12 cellular contexts compared by ENCODE assay signal in the genomic region with DNA sequence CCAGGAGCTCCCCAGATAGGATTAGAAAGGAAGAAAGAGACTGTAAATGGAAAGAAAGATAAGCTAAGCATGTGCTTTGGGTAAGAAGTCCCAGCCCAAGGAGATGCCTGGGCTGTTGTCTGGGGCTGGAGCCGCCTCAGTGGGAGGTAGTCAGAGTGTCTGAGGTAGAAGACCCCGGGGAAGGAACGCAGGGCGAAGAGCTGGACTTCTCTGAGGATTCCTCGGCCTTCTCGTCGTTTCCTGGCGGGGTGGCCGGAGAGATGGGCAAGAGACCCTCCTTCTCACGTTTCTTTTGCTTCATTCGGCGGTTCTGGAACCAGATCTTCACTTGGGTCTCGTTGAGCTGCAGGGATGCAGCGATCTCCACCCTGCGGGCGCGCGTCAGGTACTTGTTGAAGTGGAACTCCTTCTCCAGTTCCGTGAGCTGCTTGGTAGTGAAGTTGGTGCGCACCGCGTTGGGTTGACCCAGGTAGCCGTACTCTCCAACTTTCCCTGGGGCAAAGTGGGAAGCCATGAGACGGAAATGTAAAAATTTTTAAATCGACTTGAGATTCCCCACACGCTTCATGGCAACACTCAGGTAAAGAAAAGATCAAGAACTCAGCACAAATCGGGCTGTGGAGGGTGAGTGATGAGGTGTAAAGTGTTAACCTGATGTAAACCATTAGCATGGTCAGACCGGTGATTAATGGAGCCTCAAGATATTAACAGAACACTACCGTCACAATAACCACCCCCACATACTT. TPM values are rescaled to one million over a fixed set of nuclear protein-coding genes. Genes with fewer than 3 reads are reported as not detected.
A peak's percentile ranks its signal among the peaks of the same experiment; 100 is the strongest.
DNase-seq lines count a peak whose midpoint lies in the region; ATAC-seq and TF ChIP-seq lines count a peak whose summit lies in the region.
"Had no signal": no experiment of that assay in that cellular context is flagged by ENCODE, and none has a peak within 500 bp of the region (broad histone marks: within the 10 kb centered on the region; RNA-seq: fewer than 3 reads in every experiment).

No MANE protein-coding gene starts in this region.

- H3K4me1 Mint-ChIP-seq in activated CD4-positive, alpha-beta memory T cell treated with anti-CD3 and anti-CD28 coated beads, Interleukin-2, amount 10 ng/mL, durations not matched to agents 7 days and 5 days, result peaks cover 20% of the 10 kb centered on the region
- H3K4me1 Mint-ChIP-seq in activated CD4-positive, alpha-beta memory T cell treated with anti-CD3 and anti-CD28 coated beads for 36 hours (ENCODE audit: low read depth), result peaks cover 15% of the 10 kb centered on the region

- POLR2A ChIA-PET in activated CD4-positive, alpha-beta memory T cell treated with anti-CD3 and anti-CD28 coated beads, Interleukin-2, amount 10 ng/mL, durations not matched to agents 7 days and 5 days (lab: Charles Lee), result no interaction called here
- POLR2A ChIA-PET in activated CD4-positive, alpha-beta memory T cell treated with anti-CD3 and anti-CD28 coated beads for 36 hours (lab: Charles Lee), result interaction anchor here (0.8 kb wide), 1 partner anchor 56 kb away, joined by 4 read pairs; no protein-coding TSS in a partner anchor
- POLR2A ChIA-PET in Panc1 (lab: Charles Lee), result interaction anchor here (0.7 to 1.7 kb wide), 2 partner anchors 20 to 230 kb away, joined by 3 to 4 read pairs; a partner anchor contains a TSS

- in situ Hi-C loops in Panc1 (cut with HindIII; ENCODE audit: low pct_unique_long_range_greater_than_20kb, low sequenced_read_pairs), result no loop called here

- H3K9me3 ChIP-seq in Panc1 (ENCODE audit: control insufficient read depth, insufficient read depth, low read depth, low read length), result no peaks in the 10 kb centered on the region
- no peaks in the 10 kb centered on the region for H3K9me3 ChIP-seq in iPS-15b (ENCODE audit: control insufficient read depth, insufficient read depth, low read length)
- no peaks in the 10 kb centered on the region for H3K9me3 ChIP-seq in sigmoid colon
- H3K9me3 ChIP-seq: left ventricle myocardium inferior, thoracic aorta had no signal

- peak overlapping the region; percentile 85 for H3K4me3 Mint-ChIP-seq in activated CD4-positive, alpha-beta memory T cell treated with anti-CD3 and anti-CD28 coated beads, Interleukin-2, amount 10 ng/mL, durations not matched to agents 7 days and 5 days
- H3K4me3 Mint-ChIP-seq in activated CD4-positive, alpha-beta memory T cell treated with anti-CD3 and anti-CD28 coated beads for 36 hours, result no peak overlapping the region

- no peak for ATAC-seq in Panc1
- ATAC-seq in HG03097 (IDR thresholded peaks at IDR 0.05; ENCODE audit: low FRiP score, unreplicated experiment), result no peak

- CTCF ChIA-PET in activated CD4-positive, alpha-beta memory T cell treated with anti-CD3 and anti-CD28 coated beads, Interleukin-2, amount 10 ng/mL, durations not matched to agents 7 days and 5 days (lab: Charles Lee), result interaction anchor here (1.3 kb wide), 1 partner anchor 56 kb away, joined by 4 read pairs; no protein-coding TSS in a partner anchor
- CTCF ChIA-PET in activated CD4-positive, alpha-beta memory T cell treated with anti-CD3 and anti-CD28 coated beads for 36 hours (lab: Charles Lee), result no interaction called here
- CTCF ChIA-PET in Panc1 (lab: Charles Lee), result interaction anchor here (0.6 to 1.1 kb wide), 4 partner anchors 10 to 231 kb away, joined by 3 to 7 read pairs (median 4); no protein-coding TSS in a partner anchor

- H3K27me3 Mint-ChIP-seq in activated CD4-positive, alpha-beta memory T cell treated with anti-CD3 and anti-CD28 coated beads, Interleukin-2, amount 10 ng/mL, durations not matched to agents 7 days and 5 days, result peaks cover 84% of the 10 kb centered on the region
- peaks cover 70% of the 10 kb centered on the region for H3K27me3 Mint-ChIP-seq in activated CD4-positive, alpha-beta memory T cell treated with anti-CD3 and anti-CD28 coated beads for 36 hours

- H3K27ac Mint-ChIP-seq in activated CD4-positive, alpha-beta memory T cell treated with anti-CD3 and anti-CD28 coated beads, Interleukin-2, amount 10 ng/mL, durations not matched to agents 7 days and 5 days, result no peak overlapping the region
- no peak overlapping the region for H3K27ac Mint-ChIP-seq in activated CD4-positive, alpha-beta memory T cell treated with anti-CD3 and anti-CD28 coated beads for 36 hours

- TF ChIP-seq CTCF in Panc1 (IDR thresholded peaks at IDR 0.05), result no peak
- TF ChIP-seq CTCF in sigmoid colon (IDR thresholded peaks at IDR 0.05), result no peak

- intact Hi-C loops in activated CD4-positive, alpha-beta memory T cell treated with anti-CD3 and anti-CD28 coated beads for 36 hours (cut with micrococcal nuclease), result loop anchor here (1.0 to 5.0 kb wide), 3 partner anchors 68 to 1232 kb away; a partner anchor contains a TSS
- intact Hi-C loops in Panc1 (cut with micrococcal nuclease; ENCODE audit: unreplicated experiment), result loop anchor here (10.0 kb wide), 1 partner anchor 60 kb away; no protein-coding TSS in a partner anchor
- intact Hi-C loops in sigmoid colon (cut with DNase I), result loop anchor here (5.0 to 10.0 kb wide), 3 partner anchors 412 to 1230 kb away; a partner anchor contains a TSS

- 68 to 92% methylated on average over 29 of the region's 29 CpGs for WGBS in sigmoid colon, 2 donors

- H3K36me3 ChIP-seq in Panc1 (ENCODE audit: control insufficient read depth, insufficient read depth, low read length) (0 out of 2 replicates have a peak, but pooled peaks cover 3% of the 10 kb centered on the region), iPS-15b (ENCODE audit: control insufficient read depth, insufficient read depth, low read length) (no peaks in the 10 kb centered on the region), sigmoid colon (no peaks in the 10 kb centered on the region)
- H3K36me3 ChIP-seq: left ventricle myocardium inferior, thoracic aorta had no signal

- H3K27ac ChIP-seq in Panc1 (ENCODE audit: low read length) (peak overlapping the region; percentile 67), sigmoid colon (peak overlapping the region in 1 of 4 donors; percentile 99), caudate nucleus (ENCODE audit: low read depth, low read length) (no peak overlapping the region)
- H3K27ac ChIP-seq: left ventricle myocardium inferior, thoracic aorta had no signal

- H3K4me3 ChIP-seq in Panc1 (ENCODE audit: low read depth in 2 of 2, low read length in 2 of 2), result peak overlapping the region; percentile 85 to 93
- H3K4me3 ChIP-seq in iPS-15b (ENCODE audit: low read depth, low read length), result peak overlapping the region; percentile 37
- no peak overlapping the region for H3K4me3 ChIP-seq in sigmoid colon

- TF ChIP-seq POLR2A in sigmoid colon (IDR thresholded peaks at IDR 0.05), result no peak

- no peaks in the 10 kb centered on the region for H3K9me3 Mint-ChIP-seq in activated CD4-positive, alpha-beta memory T cell treated with anti-CD3 and anti-CD28 coated beads, Interleukin-2, amount 10 ng/mL, durations not matched to agents 7 days and 5 days
- no peaks in the 10 kb centered on the region for H3K9me3 Mint-ChIP-seq in activated CD4-positive, alpha-beta memory T cell treated with anti-CD3 and anti-CD28 coated beads for 36 hours

- TF ChIP-seq EP300 in sigmoid colon (IDR thresholded peaks at IDR 0.05), result no peak

- H3K9ac ChIP-seq in iPS-15b (ENCODE audit: low read depth, low read length), result no peak overlapping the region

- no peaks in the 10 kb centered on the region for H3K36me3 Mint-ChIP-seq in activated CD4-positive, alpha-beta memory T cell treated with anti-CD3 and anti-CD28 coated beads, Interleukin-2, amount 10 ng/mL, durations not matched to agents 7 days and 5 days (ENCODE audit: low read depth)
- H3K36me3 Mint-ChIP-seq in activated CD4-positive, alpha-beta memory T cell treated with anti-CD3 and anti-CD28 coated beads for 36 hours, result peaks cover under 1% of the 10 kb centered on the region

- no peak for DNase-seq in activated CD4-positive, alpha-beta memory T cell treated with anti-CD3 and anti-CD28 coated beads, Interleukin-2, amount 10 ng/mL, durations not matched to agents 7 days and 5 days
- DNase-seq in activated CD4-positive, alpha-beta memory T cell treated with anti-CD3 and anti-CD28 coated beads for 36 hours, result no peak
- DNase-seq in Panc1 (ENCODE audit: low read depth, low spot score) (no peak), sigmoid colon (peak; percentile 65), NCI-H2029 treated with DMSO at 0.1 percent for 48 hours (lab: John Stamatoyannopoulos, UW) (no peak), caudate nucleus (lab: John Stamatoyannopoulos, UW) (no peak)
- DNase-seq: central memory CD4-positive, alpha-beta T cell; DMS79 treated with DMSO at 0.1 percent for 48 hours; left ventricle myocardium inferior had no signal

- H3K4me1 ChIP-seq in Panc1 (ENCODE audit: control insufficient read depth, insufficient read depth, low read length) (peaks cover 57% of the 10 kb centered on the region), iPS-15b (ENCODE audit: control insufficient read depth, insufficient read depth, low read length) (peaks cover 35% of the 10 kb centered on the region), sigmoid colon (peaks cover 0 to 32% (median 25%) of the 10 kb centered on the region in 4 donors)

- H3K27me3 ChIP-seq in Panc1 (ENCODE audit: control insufficient read depth, insufficient read depth, low read length) (no peaks in the 10 kb centered on the region), iPS-15b (ENCODE audit: control insufficient read depth, insufficient read depth, low read length) (peaks cover 90% of the 10 kb centered on the region), sigmoid colon (peaks cover 0 to 5% (median 0%) of the 10 kb centered on the region in 3 donors)

- BruUV-seq in Panc1 (replicated peaks; lab: Mats Ljungman, UMichigan), result no TSS peak

RNA-seq across cellular contexts. Expression of a gene that starts 1.3 kb away (rescaled TPM):
- under 1 TPM; 0.70 to 0.86 TPM for total RNA-seq in activated CD4-positive, alpha-beta memory T cell treated with anti-CD3 and anti-CD28 coated beads, Interleukin-2, amount 10 ng/mL, durations not matched to agents 7 days and 5 days
- total RNA-seq in activated CD4-positive, alpha-beta memory T cell treated with anti-CD3 and anti-CD28 coated beads for 36 hours, result under 1 TPM; 0.29 to 0.43 TPM
- total RNA-seq in Panc1 (2021; ENCODE audit: unreplicated experiment), result 8.8 TPM
- polyA plus RNA-seq in Panc1 (2012; ENCODE audit: insufficient read length), result 5.3 TPM
- total RNA-seq in sigmoid colon, result 1 to 10 TPM in 2 of 4 donors, under 1 TPM in 2; 0.14 to 1.1 (median 0.95) TPM
- polyA plus RNA-seq in sigmoid colon, result 1 to 10 TPM in 2 of 3 donors, under 1 TPM in 1; 0.69 to 2.4 (median 2.0) TPM
- total RNA-seq: left ventricle myocardium inferior had no signal

RNA-seq across cellular contexts. Expression of a gene that starts 8.0 kb away (rescaled TPM):
- total RNA-seq in activated CD4-positive, alpha-beta memory T cell treated with anti-CD3 and anti-CD28 coated beads, Interleukin-2, amount 10 ng/mL, durations not matched to agents 7 days and 5 days, result not detected
- total RNA-seq in activated CD4-positive, alpha-beta memory T cell treated with anti-CD3 and anti-CD28 coated beads for 36 hours, result not detected
- total RNA-seq in Panc1 (2021; ENCODE audit: unreplicated experiment), result 2.9 TPM
- 0.84 TPM for polyA plus RNA-seq in Panc1 (2012; ENCODE audit: insufficient read length)
- 1 to 10 TPM; 1.6 to 4.3 (median 3.2) TPM for total RNA-seq in sigmoid colon
- 1 to 10 TPM in 1 of 3 donors, under 1 TPM in 2; 0.60 to 1.9 (median 0.69) TPM for polyA plus RNA-seq in sigmoid colon
- total RNA-seq: left ventricle myocardium inferior had no signal

RNA-seq across cellular contexts. Expression of a gene that starts 36.1 kb away (rescaled TPM):
- total RNA-seq in activated CD4-positive, alpha-beta memory T cell treated with anti-CD3 and anti-CD28 coated beads, Interleukin-2, amount 10 ng/mL, durations not matched to agents 7 days and 5 days, result under 1 TPM in 1 of 2 experiments, not detected in 1; 0.15 TPM
- total RNA-seq in activated CD4-positive, alpha-beta memory T cell treated with anti-CD3 and anti-CD28 coated beads for 36 hours, result not detected
- 0.39 TPM for total RNA-seq in Panc1 (2021; ENCODE audit: unreplicated experiment)
- 0.45 TPM for polyA plus RNA-seq in Panc1 (2012; ENCODE audit: insufficient read length)
- 1 to 10 TPM; 2.0 to 4.2 (median 2.9) TPM for total RNA-seq in sigmoid colon
- polyA plus RNA-seq in sigmoid colon, result 1 to 10 TPM in 2 of 3 donors, not detected in 1; 1.8 to 4.8 TPM
- total RNA-seq: left ventricle myocardium inferior had no signal

RNA-seq across cellular contexts. Expression of a gene that starts 49.0 kb away (rescaled TPM):
- total RNA-seq in activated CD4-positive, alpha-beta memory T cell treated with anti-CD3 and anti-CD28 coated beads, Interleukin-2, amount 10 ng/mL, durations not matched to agents 7 days and 5 days, result not detected
- total RNA-seq in activated CD4-positive, alpha-beta memory T cell treated with anti-CD3 and anti-CD28 coated beads for 36 hours, result not detected
- total RNA-seq in Panc1 (2021; ENCODE audit: unreplicated experiment), result 3.9 TPM
- polyA plus RNA-seq in Panc1 (2012; ENCODE audit: insufficient read length), result 3.0 TPM
- 10 to 100 TPM in 3 of 4 donors, 1 to 10 TPM in 1; 9.2 to 12.2 (median 11.2) TPM for total RNA-seq in sigmoid colon
- polyA plus RNA-seq in sigmoid colon, result 10 to 100 TPM in 1 of 3 donors, 1 to 10 TPM in 2; 3.2 to 14.3 (median 7.8) TPM
- total RNA-seq: left ventricle myocardium inferior had no signal

RNA-seq across cellular contexts. Expression of a gene that starts 53.1 kb away (rescaled TPM):
- total RNA-seq in activated CD4-positive, alpha-beta memory T cell treated with anti-CD3 and anti-CD28 coated beads, Interleukin-2, amount 10 ng/mL, durations not matched to agents 7 days and 5 days, result not detected
- total RNA-seq in activated CD4-positive, alpha-beta memory T cell treated with anti-CD3 and anti-CD28 coated beads for 36 hours, result not detected
- total RNA-seq in Panc1 (2021; ENCODE audit: unreplicated experiment) (3.3 TPM), sigmoid colon (1 to 10 TPM; 4.2 to 10.0 (median 4.5) TPM)
- polyA plus RNA-seq in Panc1 (2012; ENCODE audit: insufficient read length), result 4.8 TPM
- polyA plus RNA-seq in sigmoid colon, result 1 to 10 TPM in 2 of 3 donors, not detected in 1; 1.6 to 8.1 TPM
- total RNA-seq: left ventricle myocardium inferior, thoracic aorta had no signal

Comparison
In these comparisons a context has a peak if more than half of its experiments do, and no peak if none do; other contexts are left out.
1. H3K4me3 ChIP-seq: peak in Panc1 (2 of 2) and iPS-15b (single experiment); none in sigmoid colon (0 of 4).